Comparison of ENCODE assay signal across 27 cellular contexts in genomic region chr6:89888138-89888514, GRCh38. TPM values are rescaled to one million over a fixed set of nuclear protein-coding genes. Genes with fewer than 3 reads are reported as not detected.
"Had no signal": no experiment of that assay in that cellular context is flagged by ENCODE, and none has a peak within 500 bp of the region (broad histone marks: within the 10 kb centered on the region; RNA-seq: fewer than 3 reads in every experiment).

No MANE protein-coding gene starts in this region.

- DNase-seq: activated CD4-positive, alpha-beta T cell treated with anti-CD3 and anti-CD28 coated beads, Interleukin-2, amount 50 U/mL, for 1 hour; activated CD8-positive, alpha-beta memory T cell treated with anti-CD3 and anti-CD28 coated beads, Interleukin-2, amount 10 ng/mL, durations not matched to agents 7 days and 5 days; activated CD8-positive, alpha-beta T cell treated with anti-CD3 and anti-CD28 coated beads, Interleukin-2, amount 10 ng/mL, durations not matched to agents 7 days and 5 days; activated effector memory CD4-positive, alpha-beta T cell treated with anti-CD3 and anti-CD28 coated beads, Interleukin-2, amount 50 U/mL, for 16 hours; activated naive CD4-positive, alpha-beta T cell treated with anti-CD3 and anti-CD28 coated beads, Interleukin-2, amount 10 ng/mL, durations not matched to agents 7 days and 5 days; central memory CD4-positive, alpha-beta T cell; cerebellar nuclear complex; colonic mucosa; effector CD8-positive, alpha-beta T cell; esophagus squamous epithelium had no signal

- H3K4me3 Mint-ChIP-seq: activated B cell treated with CpG ODN at 0.5 μM for 24 hours; activated CD8-positive, alpha-beta T cell treated with anti-CD3 and anti-CD28 coated beads, Interleukin-2, amount 10 ng/mL, durations not matched to agents 7 days and 5 days; activated naive CD4-positive, alpha-beta T cell treated with anti-CD3 and anti-CD28 coated beads, Interleukin-2, amount 10 ng/mL, durations not matched to agents 7 days and 5 days; activated naive CD8-positive, alpha-beta T cell treated with anti-CD3 and anti-CD28 coated beads, Interleukin-2, amount 10 ng/mL, durations not matched to agents 7 days and 5 days; activated T-helper 1 cell treated with anti-CD3 and anti-CD28 coated beads, Interleukin-12 subunit alpha, Interleukin-12 subunit beta, Interleukin-2, Interleukin-4 antibody, amounts not matched to agents 30 ng/mL and 10 ng/mL and 1 ng/mL, durations not matched to agents 14 hours and 24 hours and 36 hours; brain had no signal

- H3K9me3 Mint-ChIP-seq: activated B cell treated with CpG ODN at 0.5 μM for 24 hours; activated naive CD4-positive, alpha-beta T cell treated with anti-CD3 and anti-CD28 coated beads, Interleukin-2, amount 10 ng/mL, durations not matched to agents 7 days and 5 days; activated naive CD4-positive, alpha-beta T cell treated with anti-CD3 and anti-CD28 coated beads, Interleukin-2, amount 50 U/mL, for 72 hours; activated naive CD8-positive, alpha-beta T cell treated with anti-CD3 and anti-CD28 coated beads, Interleukin-2, amount 10 ng/mL, durations not matched to agents 7 days and 5 days; activated T-helper 1 cell treated with anti-CD3 and anti-CD28 coated beads, Interleukin-12 subunit alpha, Interleukin-12 subunit beta, Interleukin-2, Interleukin-4 antibody, amounts not matched to agents 30 ng/mL and 10 ng/mL and 1 ng/mL, durations not matched to agents 14 hours and 24 hours and 36 hours; activated T-helper 2 cell treated with anti-CD3 and anti-CD28 coated beads, Interferon-gamma antibody, Interleukin-2, Interleukin-4, amounts not matched to agents 10 μg/mL and 5 μg/mL and 100 μg/mL, durations not matched to agents 14 hours and 24 hours and 36 hours had no signal

- H3K27me3 ChIP-seq: ascending aorta, colonic mucosa had no signal

- FAIRE-seq: endometrium, frontal cortex had no signal

- H3K9me3 ChIP-seq: ascending aorta, breast epithelium, colonic mucosa, esophagus squamous epithelium had no signal

- H3K27ac Mint-ChIP-seq: activated B cell treated with CpG ODN at 0.5 μM for 24 hours; activated CD8-positive, alpha-beta T cell treated with anti-CD3 and anti-CD28 coated beads, Interleukin-2, amount 10 ng/mL, durations not matched to agents 7 days and 5 days; activated naive CD4-positive, alpha-beta T cell treated with anti-CD3 and anti-CD28 coated beads, Interleukin-2, amount 50 U/mL, for 72 hours; activated naive CD8-positive, alpha-beta T cell treated with anti-CD3 and anti-CD28 coated beads, Interleukin-2, amount 10 ng/mL, durations not matched to agents 7 days and 5 days; activated T-helper 1 cell treated with anti-CD3 and anti-CD28 coated beads, Interleukin-12 subunit alpha, Interleukin-12 subunit beta, Interleukin-2, Interleukin-4 antibody, amounts not matched to agents 30 ng/mL and 10 ng/mL and 1 ng/mL, durations not matched to agents 14 hours and 24 hours and 36 hours; activated T-helper 2 cell treated with anti-CD3 and anti-CD28 coated beads, Interferon-gamma antibody, Interleukin-2, Interleukin-4, amounts not matched to agents 10 μg/mL and 5 μg/mL and 100 μg/mL, durations not matched to agents 14 hours and 24 hours and 36 hours; brain had no signal

- H3K36me3 ChIP-seq: ascending aorta, breast epithelium, cardiac muscle cell, colonic mucosa, esophagus squamous epithelium had no signal

- H3K4me3 ChIP-seq: ascending aorta, cardiac muscle cell, colonic mucosa, esophagus squamous epithelium had no signal

- H3K27ac ChIP-seq: ascending aorta, breast epithelium, cardiac muscle cell, colonic mucosa, epithelial cell of prostate, esophagus squamous epithelium, VCaP had no signal

- H3K36me3 Mint-ChIP-seq: activated CD8-positive, alpha-beta memory T cell treated with anti-CD3 and anti-CD28 coated beads, Interleukin-2, amount 10 ng/mL, durations not matched to agents 7 days and 5 days; activated naive CD4-positive, alpha-beta T cell treated with anti-CD3 and anti-CD28 coated beads, Interleukin-2, amount 10 ng/mL, durations not matched to agents 7 days and 5 days; activated naive CD4-positive, alpha-beta T cell treated with anti-CD3 and anti-CD28 coated beads, Interleukin-2, amount 50 U/mL, for 72 hours; activated naive CD8-positive, alpha-beta T cell treated with anti-CD3 and anti-CD28 coated beads, Interleukin-2, amount 10 ng/mL, durations not matched to agents 7 days and 5 days; brain had no signal

- H3K4me1 ChIP-seq: ascending aorta, breast epithelium, colonic mucosa had no signal

RNA-seq across cellular contexts. Expression of gene GJA10, which starts 6.1 kb away (rescaled TPM):
- total RNA-seq: activated B cell treated with CpG ODN at 0.5 μM for 24 hours; activated CD8-positive, alpha-beta memory T cell treated with anti-CD3 and anti-CD28 coated beads for 36 hours; activated CD8-positive, alpha-beta T cell treated with anti-CD3 and anti-CD28 coated beads, Interleukin-2, amount 10 ng/mL, durations not matched to agents 7 days and 5 days; activated naive CD4-positive, alpha-beta T cell treated with anti-CD3 and anti-CD28 coated beads, Interleukin-2, amount 50 U/mL, for 72 hours; activated naive CD8-positive, alpha-beta T cell treated with anti-CD3 and anti-CD28 coated beads, Interleukin-2, amount 10 ng/mL, durations not matched to agents 7 days and 5 days; activated T-helper 1 cell treated with anti-CD3 and anti-CD28 coated beads, Interleukin-12 subunit alpha, Interleukin-12 subunit beta, Interleukin-2, Interleukin-4 antibody, amounts not matched to agents 30 ng/mL and 10 ng/mL and 1 ng/mL, durations not matched to agents 14 hours and 24 hours and 36 hours; ascending aorta; breast epithelium; cardiac muscle cell; colonic mucosa; dermis microvascular lymphatic vessel endothelial cell; endothelial cell of umbilical vein; esophagus squamous epithelium; frontal cortex had no signal
- polyA plus RNA-seq: cardiac muscle cell, endothelial cell of umbilical vein, esophagus had no signal
